ENCODE assay signal across 13 cellular contexts in the genomic region with DNA sequence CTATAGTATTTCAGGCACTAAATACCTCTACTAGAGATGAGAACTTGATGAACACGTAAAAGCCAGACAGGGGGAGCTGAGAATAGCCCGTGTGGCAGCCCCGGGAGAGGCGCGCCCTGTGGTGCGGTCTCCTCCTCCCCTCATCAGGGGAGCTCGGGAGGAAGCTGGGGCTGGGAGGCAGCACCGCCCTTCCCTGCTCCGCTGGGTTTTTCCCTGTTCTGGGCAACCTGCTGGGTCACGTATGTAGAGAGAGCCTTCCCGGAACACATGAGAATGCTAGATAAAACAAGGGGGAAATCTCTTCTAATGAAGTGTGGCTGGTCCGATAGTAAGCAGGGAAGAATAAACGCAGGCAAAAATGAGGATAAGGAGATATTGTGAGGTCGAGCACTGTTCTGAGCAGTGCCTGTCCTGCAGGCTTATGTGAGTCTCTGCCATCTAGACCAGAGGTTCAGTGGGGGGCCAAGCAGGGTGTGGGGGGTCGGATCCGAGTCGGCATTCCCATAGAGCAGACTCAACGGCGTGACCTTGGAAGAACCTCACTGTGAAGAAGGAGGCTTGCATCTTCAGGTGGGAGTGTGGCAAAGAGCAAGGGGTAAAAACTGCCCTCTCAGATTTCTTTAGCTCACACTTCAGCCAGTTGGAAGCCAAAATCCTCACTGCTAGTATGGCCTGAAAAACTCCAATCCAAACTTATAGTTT. TPM values are rescaled to one million over a fixed set of nuclear protein-coding genes. Genes with fewer than 3 reads are reported as not detected.
DNase-seq lines count a peak whose midpoint lies in the region; ATAC-seq, FAIRE-seq and TF ChIP-seq lines count a peak whose summit lies in the region.
"Had no signal": no experiment of that assay in that cellular context is flagged by ENCODE, and none has a peak within 500 bp of the region (broad histone marks: within the 10 kb centered on the region; RNA-seq: fewer than 3 reads in every experiment).

No MANE protein-coding gene starts in this region.

- 0 out of 2 replicates have a peak overlapping the region, but pooled peaks have one; percentile 13 for H3K4me3 ChIP-seq in AG04450 (ENCODE audit: low read depth, low read length)
- peak overlapping the region; percentile 39 for H3K4me3 ChIP-seq in coronary artery
- no peak overlapping the region for H3K4me3 ChIP-seq in HepG2 (replicated peaks in 1 of 3; ENCODE audit: insufficient read depth in 1 of 3, low read depth in 2 of 3, low read length in 3 of 3)
- H3K4me3 ChIP-seq: adrenal gland had no signal

- no peak overlapping the region for H3K4me3 Mint-ChIP-seq in T-helper 2 cell treated with Interferon-gamma antibody and Interleukin-4, amounts not matched to agents 5 μg/mL and 100 μg/mL, for 36 hours
- H3K4me3 Mint-ChIP-seq: CD4-positive, CD25-positive, alpha-beta regulatory T cell had no signal

- no peak overlapping the region for H3K27ac Mint-ChIP-seq in T-helper 2 cell treated with Interferon-gamma antibody and Interleukin-4, amounts not matched to agents 5 μg/mL and 100 μg/mL, for 36 hours
- H3K27ac Mint-ChIP-seq: CD4-positive, CD25-positive, alpha-beta regulatory T cell had no signal

- peak; percentile 40; the same call in 1 of the 3 replicates for ATAC-seq in HepG2
- no peak for ATAC-seq in HG02571 (IDR thresholded peaks at IDR 0.05; ENCODE audit: unreplicated experiment)

- H4K20me1 ChIP-seq in HepG2 (ENCODE audit: insufficient read depth, low read length), result no peaks in the 10 kb centered on the region; the same call in 1 of the 2 replicates

- H3K27me3 ChIP-seq in AG04450 (ENCODE audit: control insufficient read depth, insufficient read depth, low read length) (peaks cover 5% of the 10 kb centered on the region), HepG2 (ENCODE audit: control insufficient read depth in 1 of 2, insufficient read depth in 2 of 2, low read length in 2 of 2) (peaks cover 8 to 57% of the 10 kb centered on the region in 2 experiments)
- H3K27me3 ChIP-seq: adrenal gland had no signal

- FAIRE-seq in HepG2 (lab: Jason Lieb, UNC), result no peak

- POLR2A ChIA-PET in AG04450 (lab: Yijun Ruan, JAX), result interaction anchor here (0.8 kb wide), 1 partner anchor 13 kb away, joined by 4 read pairs; a partner anchor contains a TSS
- POLR2A ChIA-PET in HEK293T (lab: Yijun Ruan, JAX), result no interaction called here
- POLR2A ChIA-PET in HepG2 (lab: Yijun Ruan, JAX), result no interaction called here

- H3K4me2 ChIP-seq in HepG2 (ENCODE audit: low read depth, low read length), result no peak overlapping the region

- H3K9me3 Mint-ChIP-seq in T-helper 2 cell treated with Interferon-gamma antibody and Interleukin-4, amounts not matched to agents 5 μg/mL and 100 μg/mL, for 36 hours, result no peaks in the 10 kb centered on the region
- H3K9me3 Mint-ChIP-seq: nephron had no signal

- no peak for TF ChIP-seq RAD21 in HepG2 (CRISPR knock-in tag; IDR thresholded peaks at IDR 0.05)

- H3K27me3 Mint-ChIP-seq in T-helper 2 cell treated with Interferon-gamma antibody and Interleukin-4, amounts not matched to agents 5 μg/mL and 100 μg/mL, for 36 hours (ENCODE audit: low read depth), result peaks cover 34% of the 10 kb centered on the region

- H3K4me1 Mint-ChIP-seq in T-helper 2 cell treated with Interferon-gamma antibody and Interleukin-4, amounts not matched to agents 5 μg/mL and 100 μg/mL, for 36 hours (ENCODE audit: low read depth), result peaks cover 2% of the 10 kb centered on the region

- H3K36me3 Mint-ChIP-seq in T-helper 2 cell treated with Interferon-gamma antibody and Interleukin-4, amounts not matched to agents 5 μg/mL and 100 μg/mL, for 36 hours (ENCODE audit: low read depth), result no peaks in the 10 kb centered on the region

- no peak for TF ChIP-seq POLR2A in HepG2 (IDR thresholded peaks at IDR 0.05; ENCODE audit: insufficient read depth in 1 of 2, low read depth in 2 of 2, low read length in 2 of 2)

- TF ChIP-seq EP300 in HepG2 (IDR thresholded peaks at IDR 0.05; ENCODE audit: low read depth in 2 of 2, low read length in 2 of 2) (no peak), HepG2 (CRISPR knock-in tag; IDR thresholded peaks at IDR 0.05; ENCODE audit: borderline replicate concordance) (no peak)

- BruUV-seq in HepG2 (replicated peaks; lab: Mats Ljungman, UMichigan), result no TSS peak

- H3K36me3 ChIP-seq in HepG2 (replicated peaks in 1 of 2; ENCODE audit: control insufficient read depth in 1 of 2, insufficient read depth in 2 of 2, low read length in 2 of 2), result no peaks in the 10 kb centered on the region
- H3K36me3 ChIP-seq: adrenal gland, WERI-Rb-1 had no signal

- H2AFZ ChIP-seq in HepG2 (ENCODE audit: low read length), result no peak overlapping the region

- H3K27ac ChIP-seq in AG04450 (ENCODE audit: low read depth, low read length) (no peak overlapping the region), coronary artery (no peak overlapping the region), HepG2 (ENCODE audit: extremely low read length, insufficient read depth, low read length) (no peak overlapping the region)
- H3K27ac ChIP-seq: adrenal gland, WERI-Rb-1 had no signal

- TF ChIP-seq CTCF in AG04450 (IDR thresholded peaks at IDR 0.05; ENCODE audit: low read depth, low read length) (no peak), coronary artery (IDR thresholded peaks at IDR 0.05) (no peak), HepG2 (CRISPR knock-in tag; IDR thresholded peaks at IDR 0.05) (no peak)

- no peaks in the 10 kb centered on the region; the same call in 1 of the 2 replicates for H3K9me3 ChIP-seq in AG04450 (ENCODE audit: control insufficient read depth, insufficient read depth, low read length)
- no peaks in the 10 kb centered on the region for H3K9me3 ChIP-seq in HepG2 (ENCODE audit: low read length)
- H3K9me3 ChIP-seq: adrenal gland had no signal

- H3K4me1 ChIP-seq in HepG2 (ENCODE audit: insufficient read depth, low read length), result no peaks in the 10 kb centered on the region

- intact Hi-C loops in HepG2 (cut with micrococcal nuclease; ENCODE audit: unreplicated experiment), result no loop called here

- no peaks in the 10 kb centered on the region for H3K79me2 ChIP-seq in HepG2 (ENCODE audit: insufficient read depth, low read length)

- DNase-seq in AG04450 (ENCODE audit: low read depth, low spot score), result no peak
- DNase-seq in HEK293T (ENCODE audit: extremely low spot score), result peak; percentile 51
- DNase-seq in coronary artery (ENCODE audit: low spot score), result peak; percentile 65
- DNase-seq in HepG2 (ENCODE audit: low spot score), result no peak
- DNase-seq in NCI-H524 treated with DMSO at 0.1 percent for 48 hours (lab: John Stamatoyannopoulos, UW), result no peak
- DNase-seq in DMS79 treated with DMSO at 0.1 percent for 48 hours (lab: John Stamatoyannopoulos, UW), result no peak
- no peak for DNase-seq in T-helper 2 cell treated with Interferon-gamma antibody and Interleukin-4, amounts not matched to agents 5 μg/mL and 100 μg/mL, for 36 hours (ENCODE audit: low spot score)
- DNase-seq: adrenal gland; CD4-positive, CD25-positive, alpha-beta regulatory T cell; foreskin fibroblast; WERI-Rb-1 had no signal

- WGBS in HepG2 (ENCODE audit: low lambda C conversion rate), result 17% methylated on average over 19 of the region's 19 CpGs

- CTCF ChIA-PET in AG04450 (lab: Charles Lee) (interaction anchor here (0.7 kb wide), 1 partner anchor 14 kb away, joined by 3 read pairs; no protein-coding TSS in a partner anchor), HEK293T (lab: Yijun Ruan, JAX) (no interaction called here), HepG2 (lab: Yijun Ruan, JAX; ENCODE audit: low intra/inter-chr PET ratio, low total read pairs) (no interaction called here)

- H3K9ac ChIP-seq in HepG2 (ENCODE audit: insufficient read depth, low read depth, low read length), result no peak overlapping the region

- in situ Hi-C loops in HepG2 (cut with HindIII; ENCODE audit: extremely low pct_ligation_motif_present, low pct_unique_long_range_greater_than_20kb), result no loop called here

RNA-seq across cellular contexts. Expression of a gene that starts 13.4 kb away (rescaled TPM):
- polyA plus RNA-seq in AG04450 (2011; rRNA removed) (70.9 and 76.6 TPM in 2 replicates), HepG2 (2011; rRNA removed) (0.38 and 0.47 TPM in 2 replicates)
- 86.5 and 107 TPM in 2 replicates for polyA minus RNA-seq in AG04450 (2011; rRNA and poly(A)+ RNA removed)
- total RNA-seq in HepG2 (2016; rRNA removed; fragmentation: Illumina TruSeq; extraction: Trizol), result 0.03 and 0.22 TPM in 2 replicates
- total RNA-seq in HepG2 (2016; cell fraction: cytosol; rRNA removed; fragmentation: Illumina TruSeq; extraction: Trizol; ENCODE audit: low read depth), result not detected in 2 replicates
- total RNA-seq in HepG2 (2016; cell fraction: insoluble cytoplasmic fraction; rRNA removed; fragmentation: Illumina TruSeq; extraction: Trizol), result 0.13 and 0.28 TPM in 2 replicates
- 0.21 TPM in 1 of 2 replicates, not detected in the other for total RNA-seq in HepG2 (2016; cell fraction: membrane; rRNA removed; fragmentation: Illumina TruSeq; extraction: Trizol)
- 0.25 and 1.5 TPM in 2 replicates for total RNA-seq in HepG2 (2016; cell fraction: nucleus; rRNA removed; fragmentation: Illumina TruSeq; extraction: Trizol)
- 0.15 and 0.16 TPM in 2 replicates for polyA plus RNA-seq in HepG2 (2011; cell fraction: cytosol; rRNA removed)
- 1.7 and 2.2 TPM in 2 replicates for polyA plus RNA-seq in HepG2 (2011; cell fraction: nucleus; rRNA removed)
- 0.43 and 0.91 TPM in 2 replicates for polyA plus RNA-seq in HepG2 (2012)
- polyA plus RNA-seq in HepG2 (2016; cell fraction: cytosol; fragmentation: Illumina TruSeq; extraction: Trizol; ENCODE audit: low read depth), result 0.02 and 0.09 TPM in 2 replicates
- 0.05 TPM in 1 of 2 replicates, not detected in the other for polyA plus RNA-seq in HepG2 (2016; cell fraction: insoluble cytoplasmic fraction; fragmentation: Illumina TruSeq; extraction: Trizol; ENCODE audit: low read depth)
- polyA plus RNA-seq in HepG2 (2016; cell fraction: membrane; fragmentation: Illumina TruSeq; extraction: Trizol; ENCODE audit: low read depth), result 0.13 and 0.49 TPM in 2 replicates
- polyA plus RNA-seq in HepG2 (2016; cell fraction: nucleus; fragmentation: Illumina TruSeq; extraction: Trizol; ENCODE audit: insufficient read depth, low read depth), result 0.79 and 1.1 TPM in 2 replicates
- 0.80 TPM in 1 of 2 replicates, not detected in the other for polyA minus RNA-seq in HepG2 (2011; rRNA and poly(A)+ RNA removed; ENCODE audit: low replicate concordance)
- polyA minus RNA-seq in HepG2 (2011; cell fraction: cytosol; rRNA and poly(A)+ RNA removed), result not detected in 2 replicates
- 3.1 and 5.0 TPM in 2 replicates for polyA minus RNA-seq in HepG2 (2011; cell fraction: nucleus; rRNA and poly(A)+ RNA removed)

RNA-seq across cellular contexts. Expression of a gene that starts 54.0 kb away (rescaled TPM):
- 0.77 and 0.87 TPM in 2 replicates for polyA plus RNA-seq in AG04450 (2011; rRNA removed)
- 2.8 and 3.5 TPM in 2 replicates for polyA minus RNA-seq in AG04450 (2011; rRNA and poly(A)+ RNA removed)
- 0.09 TPM in 1 of 2 replicates, not detected in the other for total RNA-seq in HepG2 (2016; rRNA removed; fragmentation: Illumina TruSeq; extraction: Trizol)
- not detected in 2 replicates for total RNA-seq in HepG2 (2016; cell fraction: cytosol; rRNA removed; fragmentation: Illumina TruSeq; extraction: Trizol; ENCODE audit: low read depth)
- total RNA-seq in HepG2 (2016; cell fraction: insoluble cytoplasmic fraction; rRNA removed; fragmentation: Illumina TruSeq; extraction: Trizol), result 0.09 and 0.15 TPM in 2 replicates
- total RNA-seq in HepG2 (2016; cell fraction: membrane; rRNA removed; fragmentation: Illumina TruSeq; extraction: Trizol), result not detected in 2 replicates
- total RNA-seq in HepG2 (2016; cell fraction: nucleus; rRNA removed; fragmentation: Illumina TruSeq; extraction: Trizol), result not detected in 2 replicates
- 0.14 and 0.29 TPM in 2 replicates for polyA plus RNA-seq in HepG2 (2011; rRNA removed)
- polyA plus RNA-seq in HepG2 (2011; cell fraction: cytosol; rRNA removed), result 0.03 and 0.18 TPM in 2 replicates
- 0.09 TPM in 1 of 2 replicates, not detected in the other for polyA plus RNA-seq in HepG2 (2011; cell fraction: nucleus; rRNA removed)
- polyA plus RNA-seq in HepG2 (2012), result 0.19 and 0.84 TPM in 2 replicates
- polyA plus RNA-seq in HepG2 (2016; cell fraction: cytosol; fragmentation: Illumina TruSeq; extraction: Trizol; ENCODE audit: low read depth), result not detected in 2 replicates
- 0.15 and 0.32 TPM in 2 replicates for polyA plus RNA-seq in HepG2 (2016; cell fraction: insoluble cytoplasmic fraction; fragmentation: Illumina TruSeq; extraction: Trizol; ENCODE audit: low read depth)
- polyA plus RNA-seq in HepG2 (2016; cell fraction: membrane; fragmentation: Illumina TruSeq; extraction: Trizol; ENCODE audit: low read depth), result not detected in 2 replicates
- not detected in 2 replicates for polyA plus RNA-seq in HepG2 (2016; cell fraction: nucleus; fragmentation: Illumina TruSeq; extraction: Trizol; ENCODE audit: insufficient read depth, low read depth)
- polyA minus RNA-seq in HepG2 (2011; rRNA and poly(A)+ RNA removed; ENCODE audit: low replicate concordance), result 0.16 and 0.40 TPM in 2 replicates
- polyA minus RNA-seq in HepG2 (2011; cell fraction: cytosol; rRNA and poly(A)+ RNA removed), result 0.26 TPM in 1 of 2 replicates, not detected in the other
- polyA minus RNA-seq in HepG2 (2011; cell fraction: nucleus; rRNA and poly(A)+ RNA removed), result 1.0 and 1.2 TPM in 2 replicates

Comparison
In these comparisons a context has a peak if more than half of its experiments do, and no peak if none do; other contexts are left out.
1. DNase-seq: peak in HEK293T (single experiment) and coronary artery (single experiment); none in AG04450 (single experiment), HepG2 (single experiment), NCI-H524 treated with DMSO at 0.1 percent for 48 hours (single experiment), DMS79 treated with DMSO at 0.1 percent for 48 hours (single experiment) and T-helper 2 cell treated with Interferon-gamma antibody and Interleukin-4, amounts not matched to agents 5 μg/mL and 100 μg/mL, for 36 hours (single experiment).
2. H3K4me3 ChIP-seq: peak in AG04450 (single experiment) and coronary artery (single experiment); none in HepG2 (0 of 3).
3. RNA of a gene that starts 13.4 kb away (polyA plus RNA-seq): 70.9 to 76.6 TPM in AG04450; 0.02 to 2.2 TPM in HepG2; every median in the first group is over 10 times any median in the second.